2 cellular contexts compared by ENCODE assay signal in genomic region chr2:42340045-42340937, GRCh38.
TF ChIP-seq lines count a peak whose summit lies in the region.

No MANE protein-coding gene starts in this region.

TF ChIP-seq in IMR-90, 13 proteins besides CTCF, POLR2A, EP300 and RAD21:
- TF ChIP-seq USF2 (IDR thresholded peaks at IDR 0.05; ENCODE audit: low read depth, low read length) (no peak), MAZ (IDR thresholded peaks at IDR 0.05; ENCODE audit: borderline replicate concordance, low read depth, low read length) (no peak), CEBPB (IDR thresholded peaks at IDR 0.05; ENCODE audit: low read depth, low read length) (no peak), ELK1 (IDR thresholded peaks at IDR 0.05; ENCODE audit: borderline replicate concordance, low read depth, low read length) (no peak), NFE2L2 (IDR thresholded peaks at IDR 0.05; ENCODE audit: low read depth, low read length) (no peak), CHD1 (IDR thresholded peaks at IDR 0.05; ENCODE audit: low read depth, low read length) (no peak), MXI1 (IDR thresholded peaks at IDR 0.05; ENCODE audit: borderline replicate concordance, low read depth, low read length) (no peak), RFX5 (IDR thresholded peaks at IDR 0.05; ENCODE audit: low read depth, low read length) (no peak), MAFK (IDR thresholded peaks at IDR 0.05; ENCODE audit: low read depth, low read length) (no peak), BHLHE40 (IDR thresholded peaks at IDR 0.05; ENCODE audit: low read depth, low read length) (no peak), SMC3 (IDR thresholded peaks at IDR 0.05; ENCODE audit: low read depth, low read length) (no peak), RCOR1 (IDR thresholded peaks at IDR 0.05; ENCODE audit: insufficient replicate concordance, low read length) (no peak), FOS (IDR thresholded peaks at IDR 0.05; ENCODE audit: low read depth, low read length) (no peak)

TF ChIP-seq in SK-N-SH treated with all-trans-retinoic acid at 6 μM for 48 hours, 23 proteins besides CTCF, POLR2A, EP300 and RAD21:
- TF ChIP-seq CSDC2 (CRISPR knock-in tag; IDR thresholded peaks at IDR 0.05) (no peak), ZNF8 (CRISPR knock-in tag; IDR thresholded peaks at IDR 0.05) (no peak), TCF4 (CRISPR knock-in tag; IDR thresholded peaks at IDR 0.05; ENCODE audit: borderline replicate concordance) (no peak), SNAI2 (CRISPR knock-in tag; IDR thresholded peaks at IDR 0.05) (no peak), OSR1 (CRISPR knock-in tag; IDR thresholded peaks at IDR 0.05) (no peak), POU6F1 (CRISPR knock-in tag; IDR thresholded peaks at IDR 0.05; ENCODE audit: borderline replicate concordance, low read depth) (no peak)
TF ChIP-seq in SK-N-SH treated with all-trans-retinoic acid at 6 μM for 48 hours: peak in this region for 0.
